Comparison of ENCODE assay signal across 8 cellular contexts in genomic region chr6:150865406-150866146, GRCh38. TPM values are rescaled to one million over a fixed set of nuclear protein-coding genes. Genes with fewer than 3 reads are reported as not detected.
DNase-seq lines count a peak whose midpoint lies in the region; ATAC-seq and TF ChIP-seq lines count a peak whose summit lies in the region.

TSS of gene MTHFD1L (plus strand) at chr6:150865702. CDS start at chr6:150865823, 121 bp downstream.

- no peak for TF ChIP-seq POLR2A in lower leg skin (IDR thresholded peaks at IDR 0.05)

- TF ChIP-seq CTCF in dorsolateral prefrontal cortex (IDR thresholded peaks at IDR 0.05 in 54 of 56, conservative IDR thresholded peaks at IDR 0.05 in 2 of 56; ENCODE audit: low read depth in 1 of 56, partially characterized antibody in 56 of 56) (peak in 54 of 56 donors; percentile 16 to 69 (median 47)), lower leg skin (IDR thresholded peaks at IDR 0.05) (no peak)

- H3K4me3 ChIP-seq in dorsolateral prefrontal cortex (peak within 1 kb of the TSS; percentile 53 to 88 (median 79)), lower leg skin (ENCODE audit: low read depth, poor library complexity, severe bottlenecking) (peak within 1 kb of the TSS; percentile 44)

- 1 to 2% methylated on average over 30 to 32 of the region's 82 CpGs for WGBS in lower leg skin, 2 donors

- ATAC-seq in GM18520 (IDR thresholded peaks at IDR 0.05; ENCODE audit: unreplicated experiment): peak; percentile 68
- peak; percentile 82 for ATAC-seq in HG03045 (IDR thresholded peaks at IDR 0.05; ENCODE audit: unreplicated experiment)

- peak within 1 kb of the TSS in 58 of 59 donors; percentile 41 to 97 (median 88) for H3K27ac ChIP-seq in dorsolateral prefrontal cortex

- intact Hi-C loops in dorsolateral prefrontal cortex (cut with DNase I): no loop called here
- intact Hi-C loops in lower leg skin (cut with DNase I; ENCODE audit: low total_unique reads): no loop called here

- no peaks in the 10 kb centered on the region for H3K27me3 ChIP-seq in dorsolateral prefrontal cortex

- DNase-seq in AG08395 (ENCODE audit: low spot score) (peak; percentile 95), NCI-H460 (ENCODE audit: extremely low read depth, low read depth) (peak; percentile 67), dorsolateral prefrontal cortex (peak; percentile 31 to 75 (median 55)), lower leg skin (ENCODE audit: low spot score in 2 of 2) (peak; percentile 32 to 92)
- DNase-seq in activated CD4-positive, alpha-beta T cell treated with anti-CD3 and anti-CD28 coated beads, Interleukin-2, amount 50 U/mL, for 24 hours (ENCODE audit: low read depth in 1 of 2, low spot score in 1 of 2): peak; percentile 54 to 67
- DNase-seq in stimulated activated CD4-positive, alpha-beta T cell treated with anti-CD3 and anti-CD28 coated beads, Interleukin-4, amount 100 ng/mL, for 48 hours (ENCODE audit: low read depth in 2 of 2): peak; percentile 72 to 76

RNA-seq across cellular contexts. Expression of gene MTHFD1L, which starts in this region (rescaled TPM):
- 38.0 and 46.2 TPM in 2 replicates for total RNA-seq in NCI-H460 (2014; rRNA removed; shearing (Covaris generic))
- 14.1 and 30.5 TPM in 2 replicates for polyA plus RNA-seq in NCI-H460 (2014; cell fraction: nucleus; rRNA removed)
- total RNA-seq in dorsolateral prefrontal cortex (10 to 100 TPM; 13.5 to 41.0 (median 24.9) TPM), lower leg skin (1 to 10 TPM; 2.1 to 7.1 (median 4.4) TPM)

Comparison
In these comparisons a context has a peak if more than half of its experiments do, and no peak if none do; other contexts are left out.
1. Peak in every context shown above with its lines: DNase-seq, ATAC-seq, H3K4me3 ChIP-seq and H3K27ac ChIP-seq.
2. CTCF ChIP-seq: peak in dorsolateral prefrontal cortex (54 of 56); none in lower leg skin (0 of 3).